Comparison of ENCODE assay signal across 1 cellular context in the genomic region with DNA sequence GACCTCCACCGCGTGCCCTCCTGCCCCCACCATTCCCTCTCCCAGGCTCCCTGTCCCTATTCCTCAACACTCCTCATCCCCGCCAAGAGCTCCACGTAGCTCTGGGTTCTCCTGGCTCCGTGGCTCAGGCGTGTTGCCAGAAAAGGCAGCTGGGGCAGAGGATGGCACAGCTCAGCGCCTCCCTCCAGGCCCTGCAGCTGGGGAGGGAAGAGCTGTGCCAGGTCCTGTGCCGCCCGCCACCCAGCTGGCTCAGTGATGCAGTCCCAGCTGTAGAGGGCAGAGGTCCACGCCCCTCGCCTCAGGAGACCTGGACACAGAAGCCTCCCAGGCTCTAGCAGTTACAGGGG.
TF ChIP-seq lines count a peak whose summit lies in the region.

No MANE protein-coding gene starts in this region.

TF ChIP-seq in IMR-90, 13 proteins besides CTCF, POLR2A, EP300 and RAD21 (continued from another document):
- TF ChIP-seq, protein P1, sequence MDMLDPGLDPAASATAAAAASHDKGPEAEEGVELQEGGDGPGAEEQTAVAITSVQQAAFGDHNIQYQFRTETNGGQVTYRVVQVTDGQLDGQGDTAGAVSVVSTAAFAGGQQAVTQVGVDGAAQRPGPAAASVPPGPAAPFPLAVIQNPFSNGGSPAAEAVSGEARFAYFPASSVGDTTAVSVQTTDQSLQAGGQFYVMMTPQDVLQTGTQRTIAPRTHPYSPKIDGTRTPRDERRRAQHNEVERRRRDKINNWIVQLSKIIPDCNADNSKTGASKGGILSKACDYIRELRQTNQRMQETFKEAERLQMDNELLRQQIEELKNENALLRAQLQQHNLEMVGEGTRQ (IDR thresholded peaks at IDR 0.05; ENCODE audit: low read depth, low read length): no peak
- TF ChIP-seq MAFK (IDR thresholded peaks at IDR 0.05; ENCODE audit: low read depth, low read length) (no peak), NFE2L2 (IDR thresholded peaks at IDR 0.05; ENCODE audit: low read depth, low read length) (no peak)
